Comparison of ENCODE assay signal across 8 cellular contexts in the genomic region with DNA sequence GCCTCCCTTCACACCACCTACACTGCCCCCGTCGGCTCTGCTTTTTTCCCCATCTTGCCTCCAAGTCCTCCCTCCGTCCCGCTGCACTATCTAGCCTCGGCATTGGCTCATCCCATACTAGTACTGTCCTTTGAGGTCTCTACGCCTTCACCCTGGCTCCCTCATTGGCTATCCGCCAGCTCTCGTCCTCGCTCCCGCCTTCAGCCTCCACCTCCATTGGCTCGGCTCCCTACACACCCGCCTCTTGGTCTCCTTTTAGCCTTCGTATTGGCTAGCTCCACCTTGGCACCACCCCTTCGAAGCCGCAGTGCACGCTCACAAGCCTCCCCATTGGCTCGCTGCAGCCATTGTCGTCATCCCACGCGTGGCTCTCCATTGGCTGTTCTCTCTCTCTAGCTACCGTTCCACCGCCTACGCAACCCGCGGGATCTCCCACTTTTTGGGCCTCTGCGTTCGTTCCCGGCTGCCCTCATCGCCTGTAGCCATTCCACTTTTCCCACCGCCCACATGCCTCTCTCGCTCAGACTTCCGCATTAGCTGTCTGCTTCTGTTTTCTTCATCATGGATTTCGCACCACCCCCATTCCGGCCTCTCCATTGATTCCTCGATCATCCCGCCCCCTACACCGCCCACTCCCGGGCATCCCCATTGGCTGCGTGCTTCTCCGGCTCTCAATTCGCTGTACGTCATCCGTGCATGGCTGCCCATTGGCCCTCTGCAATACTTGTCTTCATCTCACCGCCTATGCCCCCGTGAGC. TPM values are rescaled to one million over a fixed set of nuclear protein-coding genes. Genes with fewer than 3 reads are reported as not detected.
DNase-seq lines count a peak whose midpoint lies in the region; ATAC-seq lines count a peak whose summit lies in the region.

No MANE protein-coding gene starts in this region.

- no peaks in the 10 kb centered on the region for H3K9me3 ChIP-seq in effector memory CD4-positive, alpha-beta T cell (ENCODE audit: control insufficient read depth, low read length)

- H3K27me3 ChIP-seq in effector memory CD4-positive, alpha-beta T cell (replicated peaks; ENCODE audit: control insufficient read depth, insufficient read depth, low read length, poor library complexity, severe bottlenecking) = no peaks in the 10 kb centered on the region

- peak; percentile 92 for DNase-seq in COR-L47 (lab: John Stamatoyannopoulos, UW)
- peak; percentile 97 for DNase-seq in HT1080 (ENCODE audit: low read depth)
- peak; percentile 93 to 94 for DNase-seq in NOMO-1 (lab: John Stamatoyannopoulos, UW; ENCODE audit: unreplicated experiment in 2 of 2)
- peak; percentile 68 to 82 (median 76) for DNase-seq in activated CD8-positive, alpha-beta memory T cell treated with anti-CD3 and anti-CD28 coated beads for 48 hours (ENCODE audit: low read depth in 2 of 3, low spot score in 2 of 3)
- peak; percentile 91 to 92 (median 92) for DNase-seq in effector memory CD4-positive, alpha-beta T cell
- DNase-seq in medulla oblongata (ENCODE audit: extremely low spot score) = peak; percentile 97
- DNase-seq in stimulated activated CD4-positive, alpha-beta T cell treated with anti-CD3 and anti-CD28 coated beads, TNF-alpha, amount 100 ng/mL, for 48 hours (ENCODE audit: low read depth in 3 of 3) = peak; percentile 84 to 93 (median 90)

- H3K4me3 ChIP-seq in effector memory CD4-positive, alpha-beta T cell (ENCODE audit: insufficient read depth, low read depth, low read length, poor library complexity, severe bottlenecking) = peak overlapping the region; percentile 63

- ATAC-seq in GM21367 (IDR thresholded peaks at IDR 0.05; ENCODE audit: unreplicated experiment) = peak; percentile 86

- H3K4me1 ChIP-seq in effector memory CD4-positive, alpha-beta T cell (ENCODE audit: control insufficient read depth, insufficient read depth, low read length, poor library complexity, severe bottlenecking) = peaks cover 24% of the 10 kb centered on the region

- H3K36me3 ChIP-seq in effector memory CD4-positive, alpha-beta T cell (ENCODE audit: control insufficient read depth, insufficient read depth, low read length) = no peaks in the 10 kb centered on the region

- H3K27ac ChIP-seq in effector memory CD4-positive, alpha-beta T cell (ENCODE audit: insufficient read depth, low read length, poor library complexity, severe bottlenecking) = peak overlapping the region; percentile 97

RNA-seq across cellular contexts. Expression of a gene that starts 0.4 kb away (rescaled TPM):
- 0.30 and 0.53 TPM in 2 replicates for total RNA-seq in HT1080 (2014; rRNA removed; shearing (Covaris generic))
- 0.29 and 0.57 TPM in 2 replicates for polyA plus RNA-seq in HT1080 (2015; cell fraction: cytosol; rRNA removed)
- 0.50 and 1.2 TPM in 2 replicates for polyA plus RNA-seq in HT1080 (2015; cell fraction: nucleus; rRNA removed)

RNA-seq across cellular contexts. Expression of a gene that starts 4.7 kb away (rescaled TPM):
- total RNA-seq in HT1080 (2014; rRNA removed; shearing (Covaris generic)) = not detected in 2 replicates
- polyA plus RNA-seq in HT1080 (2015; cell fraction: cytosol; rRNA removed) = 0.03 TPM in 1 of 2 replicates, not detected in the other
- polyA plus RNA-seq in HT1080 (2015; cell fraction: nucleus; rRNA removed) = 0.18 TPM in 1 of 2 replicates, not detected in the other

RNA-seq across cellular contexts. Expression of a gene that starts 33.9 kb away (rescaled TPM):
- 9.8 and 13.1 TPM in 2 replicates for total RNA-seq in HT1080 (2014; rRNA removed; shearing (Covaris generic))
- 10.7 and 12.0 TPM in 2 replicates for polyA plus RNA-seq in HT1080 (2015; cell fraction: cytosol; rRNA removed)
- polyA plus RNA-seq in HT1080 (2015; cell fraction: nucleus; rRNA removed) = 20.5 and 22.7 TPM in 2 replicates

RNA-seq across cellular contexts. Expression of a gene that starts 34.3 kb away (rescaled TPM):
- not detected in 2 replicates for total RNA-seq in HT1080 (2014; rRNA removed; shearing (Covaris generic))
- not detected in 2 replicates for polyA plus RNA-seq in HT1080 (2015; cell fraction: cytosol; rRNA removed)
- not detected in 2 replicates for polyA plus RNA-seq in HT1080 (2015; cell fraction: nucleus; rRNA removed)

RNA-seq across cellular contexts. Expression of a gene that starts 36.0 kb away (rescaled TPM):
- not detected in 2 replicates for total RNA-seq in HT1080 (2014; rRNA removed; shearing (Covaris generic))
- polyA plus RNA-seq in HT1080 (2015; cell fraction: cytosol; rRNA removed) = not detected in 2 replicates
- 0.19 TPM in 1 of 2 replicates, not detected in the other for polyA plus RNA-seq in HT1080 (2015; cell fraction: nucleus; rRNA removed)

Comparison
In these comparisons a context has a peak if more than half of its experiments do, and no peak if none do; other contexts are left out.
1. Peak in every context shown above with its lines: DNase-seq, ATAC-seq, H3K4me3 ChIP-seq and H3K27ac ChIP-seq.